In the genomic region with DNA sequence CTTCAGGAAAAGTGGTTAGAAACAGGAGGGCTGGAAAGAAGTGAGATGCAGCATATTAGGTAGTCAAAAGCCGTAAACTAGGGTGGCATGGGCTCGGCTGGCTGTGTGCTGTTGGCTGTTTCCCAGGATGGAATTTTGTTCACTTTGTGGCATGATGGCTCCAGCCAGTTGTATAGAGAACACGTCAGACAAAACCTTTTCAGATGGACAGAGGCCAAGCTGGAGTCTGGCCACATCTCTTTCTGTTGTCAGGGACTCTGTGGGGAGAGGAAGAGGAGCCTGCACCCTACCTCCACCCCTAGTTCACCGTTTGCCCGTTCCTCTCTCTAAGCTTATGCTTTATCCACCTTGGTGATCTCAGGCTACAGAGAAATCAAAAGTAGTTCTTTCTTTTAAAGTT, we compare ENCODE assay signal across 10 cellular contexts. TPM values are rescaled to one million over a fixed set of nuclear protein-coding genes. Genes with fewer than 3 reads are reported as not detected.
A peak's percentile ranks its signal among the peaks of the same experiment; 100 is the strongest.
DNase-seq lines count a peak whose midpoint lies in the region; ATAC-seq and TF ChIP-seq lines count a peak whose summit lies in the region.
"Had no signal": no experiment of that assay in that cellular context is flagged by ENCODE, and none has a peak within 500 bp of the region (broad histone marks: within the 10 kb centered on the region; RNA-seq: fewer than 3 reads in every experiment).

No MANE protein-coding gene starts in this region.

- H3K4me1 Mint-ChIP-seq in neural progenitor cell: peaks cover 7% of the 10 kb centered on the region
- H3K4me1 Mint-ChIP-seq in activated CD8-positive, alpha-beta memory T cell treated with anti-CD3 and anti-CD28 coated beads, Interleukin-2, amount 10 ng/mL, durations not matched to agents 7 days and 5 days: peaks cover 46% of the 10 kb centered on the region

- no peak for TF ChIP-seq POLR2A in esophagus muscularis mucosa (IDR thresholded peaks at IDR 0.05; ENCODE audit: low read depth)

- no peaks in the 10 kb centered on the region for H3K79me2 ChIP-seq in neural progenitor cell (ENCODE audit: low read depth)

- peak overlapping the region; percentile 62 to 74 (median 68) for H3K27ac ChIP-seq in esophagus muscularis mucosa (replicated peaks in 1 of 4)
- no peak overlapping the region for H3K27ac ChIP-seq in neural progenitor cell
- H3K27ac ChIP-seq: KMS-11 had no signal

- peak overlapping the region in 1 of 4 donors; percentile 5 for H3K4me3 ChIP-seq in esophagus muscularis mucosa
- H3K4me3 ChIP-seq in neural progenitor cell: no peak overlapping the region

- H4K20me1 ChIP-seq in neural progenitor cell (ENCODE audit: low read depth): no peaks in the 10 kb centered on the region

- DNase-seq in AG08396 (ENCODE audit: low spot score) (peak; percentile 40), NCI-H446 (lab: John Stamatoyannopoulos, UW) (peak; percentile 65 to 92), esophagus muscularis mucosa (ENCODE audit: extremely low spot score) (no peak), neural progenitor cell (ENCODE audit: low spot score) (peak; percentile 16), foreskin melanocyte (no peak)
- no peak for DNase-seq in activated CD8-positive, alpha-beta memory T cell treated with anti-CD3 and anti-CD28 coated beads, Interleukin-2, amount 10 ng/mL, durations not matched to agents 7 days and 5 days
- DNase-seq: stimulated activated CD4-positive, alpha-beta T cell treated with anti-CD3 and anti-CD28 coated beads, Interleukin-2, amount 100 ng/mL, for 24 hours had no signal

- H3K27me3 ChIP-seq in esophagus muscularis mucosa: no peaks in the 10 kb centered on the region
- H3K27me3 ChIP-seq in neural progenitor cell: no peaks in the 10 kb centered on the region

- peaks cover 2% of the 10 kb centered on the region for H3K27me3 Mint-ChIP-seq in neural progenitor cell (ENCODE audit: insufficient read depth, low read depth)
- H3K27me3 Mint-ChIP-seq in activated CD8-positive, alpha-beta memory T cell treated with anti-CD3 and anti-CD28 coated beads, Interleukin-2, amount 10 ng/mL, durations not matched to agents 7 days and 5 days: no peaks in the 10 kb centered on the region

- H3K9me3 Mint-ChIP-seq in neural progenitor cell: no peaks in the 10 kb centered on the region
- H3K9me3 Mint-ChIP-seq in activated CD8-positive, alpha-beta memory T cell treated with anti-CD3 and anti-CD28 coated beads, Interleukin-2, amount 10 ng/mL, durations not matched to agents 7 days and 5 days (ENCODE audit: low read depth): no peaks in the 10 kb centered on the region

- CTCF ChIA-PET in activated CD8-positive, alpha-beta memory T cell treated with anti-CD3 and anti-CD28 coated beads, Interleukin-2, amount 10 ng/mL, durations not matched to agents 7 days and 5 days (lab: Charles Lee): interaction anchor here (1.5 to 1.6 kb wide), 2 partner anchors 78 to 110 kb away, joined by 4 to 5 read pairs; a partner anchor contains a TSS

- no peaks in the 10 kb centered on the region for H3F3A ChIP-seq in neural progenitor cell (ENCODE audit: low read depth)

- TF ChIP-seq EP300 in esophagus muscularis mucosa (IDR thresholded peaks at IDR 0.05): no peak

- H3K4me2 ChIP-seq in neural progenitor cell: peak overlapping the region; percentile 11
- H3K4me2 ChIP-seq: KMS-11 had no signal

- H3K36me3 ChIP-seq in esophagus muscularis mucosa (peaks cover 6 to 59% (median 35%) of the 10 kb centered on the region in 4 donors), neural progenitor cell (no peaks in the 10 kb centered on the region)

- peaks cover 3% of the 10 kb centered on the region for H3K36me3 Mint-ChIP-seq in neural progenitor cell
- H3K36me3 Mint-ChIP-seq in activated CD8-positive, alpha-beta memory T cell treated with anti-CD3 and anti-CD28 coated beads, Interleukin-2, amount 10 ng/mL, durations not matched to agents 7 days and 5 days: peaks cover 49% of the 10 kb centered on the region

- H3K9ac ChIP-seq in neural progenitor cell: no peak overlapping the region
- H3K9ac ChIP-seq: KMS-11 had no signal

- ATAC-seq in HG02938 (IDR thresholded peaks at IDR 0.05; ENCODE audit: unreplicated experiment): no peak
- ATAC-seq in GM21529 (IDR thresholded peaks at IDR 0.05; ENCODE audit: unreplicated experiment): no peak
- ATAC-seq in activated CD8-positive, alpha-beta memory T cell treated with anti-CD3 and anti-CD28 coated beads, Interleukin-2, amount 10 ng/mL, durations not matched to agents 7 days and 5 days: no peak

- H3K4me1 ChIP-seq in esophagus muscularis mucosa (peaks cover 31 to 44% (median 39%) of the 10 kb centered on the region in 4 donors), neural progenitor cell (peaks cover 14% of the 10 kb centered on the region)

- peak overlapping the region; percentile 55 for H3K27ac Mint-ChIP-seq in neural progenitor cell
- no peak overlapping the region for H3K27ac Mint-ChIP-seq in activated CD8-positive, alpha-beta memory T cell treated with anti-CD3 and anti-CD28 coated beads, Interleukin-2, amount 10 ng/mL, durations not matched to agents 7 days and 5 days

- no peak overlapping the region for H2AFZ ChIP-seq in neural progenitor cell (replicated peaks)

- WGBS in esophagus muscularis mucosa: 14% methylated on average over 5 of the region's 5 CpGs

- H3K9me3 ChIP-seq in esophagus muscularis mucosa (no peaks in the 10 kb centered on the region), neural progenitor cell (ENCODE audit: low read depth) (no peaks in the 10 kb centered on the region)

- intact Hi-C loops in esophagus muscularis mucosa (cut with DNase I): loop anchor here (5.0 kb wide), 1 partner anchor 75 kb away; no protein-coding TSS in a partner anchor

- TF ChIP-seq CTCF in esophagus muscularis mucosa (IDR thresholded peaks at IDR 0.05) (no peak), neural progenitor cell (IDR thresholded peaks at IDR 0.05) (no peak)

- no peak overlapping the region for H3K4me3 Mint-ChIP-seq in neural progenitor cell
- no peak overlapping the region for H3K4me3 Mint-ChIP-seq in activated CD8-positive, alpha-beta memory T cell treated with anti-CD3 and anti-CD28 coated beads, Interleukin-2, amount 10 ng/mL, durations not matched to agents 7 days and 5 days

RNA-seq across cellular contexts. Expression of a gene that starts 22.0 kb away (rescaled TPM):
- total RNA-seq in esophagus muscularis mucosa (10 to 100 TPM; 56.5 to 66.2 (median 59.0) TPM), neural progenitor cell (ENCODE audit: low replicate concordance) (17.8 and 21.2 TPM in 2 replicates)
- total RNA-seq in activated CD8-positive, alpha-beta memory T cell treated with anti-CD3 and anti-CD28 coated beads, Interleukin-2, amount 10 ng/mL, durations not matched to agents 7 days and 5 days: 10 to 100 TPM; 46.4 to 47.7 TPM

RNA-seq across cellular contexts. Expression of a gene that starts 33.2 kb away (rescaled TPM):
- 10 to 100 TPM; 17.6 to 30.3 (median 25.4) TPM for total RNA-seq in esophagus muscularis mucosa
- 81.6 and 93.1 TPM in 2 replicates for total RNA-seq in neural progenitor cell (ENCODE audit: low replicate concordance)
- total RNA-seq in activated CD8-positive, alpha-beta memory T cell treated with anti-CD3 and anti-CD28 coated beads, Interleukin-2, amount 10 ng/mL, durations not matched to agents 7 days and 5 days: 10 to 100 TPM; 30.8 to 39.9 TPM

RNA-seq across cellular contexts. Expression of a gene that starts 46.8 kb away (rescaled TPM):
- total RNA-seq in esophagus muscularis mucosa (10 to 100 TPM; 44.8 to 64.3 (median 56.9) TPM), neural progenitor cell (ENCODE audit: low replicate concordance) (0.06 TPM in 1 of 2 replicates, not detected in the other)
- total RNA-seq in activated CD8-positive, alpha-beta memory T cell treated with anti-CD3 and anti-CD28 coated beads, Interleukin-2, amount 10 ng/mL, durations not matched to agents 7 days and 5 days: 1 to 10 TPM in 1 of 2 experiments, under 1 TPM in 1; 0.37 to 2.0 TPM

Comparison
In these comparisons a context has a peak if more than half of its experiments do, and no peak if none do; other contexts are left out.
1. DNase-seq: peak in AG08396 (single experiment), NCI-H446 (2 of 2) and neural progenitor cell (single experiment); none in esophagus muscularis mucosa (single experiment), foreskin melanocyte (single experiment) and activated CD8-positive, alpha-beta memory T cell treated with anti-CD3 and anti-CD28 coated beads, Interleukin-2, amount 10 ng/mL, durations not matched to agents 7 days and 5 days (single experiment).
2. RNA of a gene that starts 46.8 kb away (total RNA-seq): 44.8 to 64.3 TPM in esophagus muscularis mucosa; 0.37 to 2.0 TPM in activated CD8-positive, alpha-beta memory T cell treated with anti-CD3 and anti-CD28 coated beads, Interleukin-2, amount 10 ng/mL, durations not matched to agents 7 days and 5 days and 0.06 TPM in neural progenitor cell; every median in the first group is over 10 times any median in the second.